In genomic region chr1:39102537-39103320, GRCh38 we compare ENCODE assay signal across 8 cellular contexts.
DNase-seq lines count a peak whose midpoint lies in the region; ATAC-seq and TF ChIP-seq lines count a peak whose summit lies in the region.

No MANE protein-coding gene starts in this region.

- POLR2A ChIA-PET in activated CD4-positive, alpha-beta T cell treated with anti-CD3 and anti-CD28 coated beads, Interleukin-2, amount 10 ng/mL, durations not matched to agents 7 days and 5 days (lab: Charles Lee), result no interaction called here

- CTCF ChIA-PET in activated CD4-positive, alpha-beta T cell treated with anti-CD3 and anti-CD28 coated beads, Interleukin-2, amount 10 ng/mL, durations not matched to agents 7 days and 5 days (lab: Charles Lee), result interaction anchor here (0.6 to 0.7 kb wide), 2 partner anchors 56 to 88 kb away, joined by 3 to 5 read pairs; no protein-coding TSS in a partner anchor

- H3K27me3 Mint-ChIP-seq in HFFc6 (ENCODE audit: insufficient read depth) (no peaks in the 10 kb centered on the region), naive B cell (no peaks in the 10 kb centered on the region)
- peaks cover 13% of the 10 kb centered on the region for H3K27me3 Mint-ChIP-seq in activated CD4-positive, alpha-beta T cell treated with anti-CD3 and anti-CD28 coated beads, Interleukin-2, amount 10 ng/mL, durations not matched to agents 7 days and 5 days

- ATAC-seq in naive B cell (ENCODE audit: low read depth in 2 of 2), result peak; percentile 74 to 77
- no peak for ATAC-seq in HG02852 (IDR thresholded peaks at IDR 0.05; ENCODE audit: unreplicated experiment)
- ATAC-seq in HG02623 (IDR thresholded peaks at IDR 0.05; ENCODE audit: unreplicated experiment), result no peak

- peak; percentile 81 for TF ChIP-seq CTCF in HFFc6 (IDR thresholded peaks at IDR 0.05)
- peak; percentile 87 for TF ChIP-seq CTCF in fibroblast of mammary gland (conservative IDR thresholded peaks at IDR 0.05; ENCODE audit: control insufficient read depth, insufficient read depth, low read depth, low read length)

- H3K27ac Mint-ChIP-seq in HFFc6 (peak overlapping the region; percentile 89), naive B cell (peak overlapping the region; percentile 39 to 86 (median 72))
- no peak overlapping the region for H3K27ac Mint-ChIP-seq in activated CD4-positive, alpha-beta T cell treated with anti-CD3 and anti-CD28 coated beads, Interleukin-2, amount 10 ng/mL, durations not matched to agents 7 days and 5 days

- no peaks in the 10 kb centered on the region; the same call in 1 of the 2 replicates for H3K36me3 Mint-ChIP-seq in HFFc6 (ENCODE audit: low read depth)
- H3K36me3 Mint-ChIP-seq in activated CD4-positive, alpha-beta T cell treated with anti-CD3 and anti-CD28 coated beads, Interleukin-2, amount 10 ng/mL, durations not matched to agents 7 days and 5 days (ENCODE audit: low read depth), result no peaks in the 10 kb centered on the region
- no peaks in the 10 kb centered on the region for H3K36me3 Mint-ChIP-seq in naive B cell

- DNase-seq in DMS79 treated with DMSO at 0.1 percent for 48 hours (lab: John Stamatoyannopoulos, UW) (peak; percentile 96), HFFc6 (peak; percentile 82), NCI-H446 (lab: John Stamatoyannopoulos, UW) (peak; percentile 60 to 78), fibroblast of mammary gland (ENCODE audit: low read depth) (peak; percentile 82), naive B cell (peak; percentile 79)
- peak; percentile 52 for DNase-seq in activated CD4-positive, alpha-beta T cell treated with anti-CD3 and anti-CD28 coated beads, Interleukin-2, amount 10 ng/mL, durations not matched to agents 7 days and 5 days

- H3K4me1 Mint-ChIP-seq in HFFc6 (ENCODE audit: low read depth) (peaks cover 44% of the 10 kb centered on the region), naive B cell (peaks cover 36 to 49% (median 44%) of the 10 kb centered on the region in 3 donors)
- peaks cover 37% of the 10 kb centered on the region for H3K4me1 Mint-ChIP-seq in activated CD4-positive, alpha-beta T cell treated with anti-CD3 and anti-CD28 coated beads, Interleukin-2, amount 10 ng/mL, durations not matched to agents 7 days and 5 days

- H3K4me3 Mint-ChIP-seq in HFFc6 (peak overlapping the region; percentile 78), naive B cell (peak overlapping the region in 6 of 8 donors; percentile 68 to 92 (median 74))
- H3K4me3 Mint-ChIP-seq in activated CD4-positive, alpha-beta T cell treated with anti-CD3 and anti-CD28 coated beads, Interleukin-2, amount 10 ng/mL, durations not matched to agents 7 days and 5 days, result no peak overlapping the region

- no peak overlapping the region for H3K4me3 ChIP-seq in fibroblast of mammary gland (ENCODE audit: control insufficient read depth, low read depth, low read length)

- no peaks in the 10 kb centered on the region for H3K9me3 Mint-ChIP-seq in HFFc6
- no peaks in the 10 kb centered on the region for H3K9me3 Mint-ChIP-seq in activated CD4-positive, alpha-beta T cell treated with anti-CD3 and anti-CD28 coated beads, Interleukin-2, amount 10 ng/mL, durations not matched to agents 7 days and 5 days
- no peaks in the 10 kb centered on the region for H3K9me3 Mint-ChIP-seq in naive B cell

Comparison
In these comparisons a context has a peak if more than half of its experiments do, and no peak if none do; other contexts are left out.
1. ATAC-seq: peak in naive B cell (2 of 2); none in HG02852 (single experiment) and HG02623 (single experiment).
2. Peak in every context shown above with its lines, with median percentiles within 50 percentile points of each other: DNase-seq.